ENCODE assay signal across 21 cellular contexts in genomic region chr12:65162609-65163008, GRCh38. TPM values are rescaled to one million over a fixed set of nuclear protein-coding genes. Genes with fewer than 3 reads are reported as not detected.
A peak's percentile ranks its signal among the peaks of the same experiment; 100 is the strongest.
DNase-seq lines count a peak whose midpoint lies in the region; ATAC-seq and TF ChIP-seq lines count a peak whose summit lies in the region.
"Had no signal": no experiment of that assay in that cellular context is flagged by ENCODE, and none has a peak within 500 bp of the region (broad histone marks: within the 10 kb centered on the region; RNA-seq: fewer than 3 reads in every experiment).

No MANE protein-coding gene starts in this region.

- 81 to 94% methylated on average over 1 of the region's 1 CpG for WGBS in sigmoid colon, 2 donors

- no peak for TF ChIP-seq EP300 in sigmoid colon (IDR thresholded peaks at IDR 0.05)

- TF ChIP-seq POLR2A in sigmoid colon (IDR thresholded peaks at IDR 0.05) = no peak

- intact Hi-C loops in sigmoid colon (cut with DNase I) = loop anchor here (10.0 kb wide), 1 partner anchor 372 kb away; no protein-coding TSS in a partner anchor

- H3K4me1 ChIP-seq in sigmoid colon = no peaks in the 10 kb centered on the region
- H3K4me1 ChIP-seq: Caco-2, lower lobe of right lung, psoas muscle, testis had no signal

- no peak overlapping the region for H3K27ac ChIP-seq in sigmoid colon
- H3K27ac ChIP-seq: lower lobe of right lung, psoas muscle, testis had no signal

- no peak for DNase-seq in sigmoid colon
- DNase-seq: activated CD4-positive, CD25-positive, alpha-beta regulatory T cell; activated naive CD8-positive, alpha-beta T cell treated with anti-CD3 and anti-CD28 coated beads, Interleukin-2, amount 10 ng/mL, durations not matched to agents 7 days and 5 days; Caco-2; lower lobe of right lung; naive thymus-derived CD4-positive, alpha-beta T cell; NCI-H2029 treated with DMSO at 0.1 percent for 48 hours; NCI-H748 treated with DMSO at 0.1 percent for 48 hours; psoas muscle; T-helper 1 cell; testis had no signal

- TF ChIP-seq CTCF in sigmoid colon (IDR thresholded peaks at IDR 0.05) = no peak

- ATAC-seq in GM18498 (IDR thresholded peaks at IDR 0.05; ENCODE audit: unreplicated experiment) (peak; percentile 66), GM19035 (IDR thresholded peaks at IDR 0.05; ENCODE audit: unreplicated experiment) (peak; percentile 64), GM21825 (IDR thresholded peaks at IDR 0.05; ENCODE audit: unreplicated experiment) (peak; percentile 44), HG03280 (IDR thresholded peaks at IDR 0.05; ENCODE audit: unreplicated experiment) (peak; percentile 46), HG02571 (IDR thresholded peaks at IDR 0.05; ENCODE audit: unreplicated experiment) (no peak), HG03457 (IDR thresholded peaks at IDR 0.05; ENCODE audit: unreplicated experiment) (no peak), GM19455 (IDR thresholded peaks at IDR 0.05; ENCODE audit: unreplicated experiment) (no peak)
- ATAC-seq: lower lobe of right lung; naive thymus-derived CD4-positive, alpha-beta T cell; psoas muscle had no signal

- H3K4me3 ChIP-seq in sigmoid colon = no peak overlapping the region
- H3K4me3 ChIP-seq: lower lobe of right lung, psoas muscle, testis had no signal

- H3K36me3 ChIP-seq in sigmoid colon = no peaks in the 10 kb centered on the region
- H3K36me3 ChIP-seq: lower lobe of right lung had no signal

- no peaks in the 10 kb centered on the region for H3K9me3 ChIP-seq in sigmoid colon
- H3K9me3 ChIP-seq: Caco-2, lower lobe of right lung, psoas muscle, testis had no signal

- peaks cover 0 to 18% (median 7%) of the 10 kb centered on the region in 3 donors for H3K27me3 ChIP-seq in sigmoid colon
- H3K27me3 ChIP-seq: testis had no signal

RNA-seq across cellular contexts. Expression of gene LEMD3, which starts 6.8 kb away (rescaled TPM):
- 10 to 100 TPM; 17.7 to 32.7 (median 22.7) TPM for total RNA-seq in sigmoid colon
- 10 to 100 TPM in 1 of 3 donors, 1 to 10 TPM in 2; 3.6 to 12.0 (median 3.7) TPM for polyA plus RNA-seq in sigmoid colon

RNA-seq across cellular contexts. Expression of gene WIF1, which starts 41.5 kb away (rescaled TPM):
- total RNA-seq in sigmoid colon = not detected
- under 1 TPM in 1 of 3 donors, not detected in 2; 0.15 TPM for polyA plus RNA-seq in sigmoid colon
- total RNA-seq: activated naive CD8-positive, alpha-beta T cell treated with anti-CD3 and anti-CD28 coated beads, Interleukin-2, amount 10 ng/mL, durations not matched to agents 7 days and 5 days; Caco-2; fibroblast of villous mesenchyme; MCF 10A; naive thymus-derived CD4-positive, alpha-beta T cell; psoas muscle; RPMI7951 had no signal
- polyA plus RNA-seq: naive thymus-derived CD4-positive, alpha-beta T cell had no signal

Comparison
In these comparisons a context has a peak if more than half of its experiments do, and no peak if none do; other contexts are left out.
1. ATAC-seq: peak in GM18498 (single experiment), GM19035 (single experiment), GM21825 (single experiment) and HG03280 (single experiment); none in HG02571 (single experiment), HG03457 (single experiment) and GM19455 (single experiment).